In genomic region chr10:7817984-7818294, GRCh38 we compare ENCODE assay signal across 8 cellular contexts. TPM values are rescaled to one million over a fixed set of nuclear protein-coding genes. Genes with fewer than 3 reads are reported as not detected.
DNase-seq lines count a peak whose midpoint lies in the region; ATAC-seq and TF ChIP-seq lines count a peak whose summit lies in the region.

No MANE protein-coding gene starts in this region.

- no peak for TF ChIP-seq CTCF in body of pancreas (IDR thresholded peaks at IDR 0.05)

- DNase-seq in body of pancreas: no peak
- no peak for DNase-seq in mesenteric fat pad (ENCODE audit: low spot score)
- no peak for DNase-seq in stimulated activated CD4-positive, alpha-beta T cell treated with anti-CD3 and anti-CD28 coated beads, Interleukin-2, amount 100 ng/mL, for 48 hours
- no peak for DNase-seq in activated CD8-positive, alpha-beta memory T cell treated with anti-CD3 and anti-CD28 coated beads, Interleukin-2, amount 50 U/mL, for 48 hours

- H3K36me3 ChIP-seq in body of pancreas (replicated peaks in 1 of 2; ENCODE audit: insufficient read depth in 1 of 2, low read depth in 2 of 2): no peaks in the 10 kb centered on the region
- peaks cover 13% of the 10 kb centered on the region for H3K36me3 ChIP-seq in mesodermal cell (ENCODE audit: control insufficient read depth, insufficient read depth, low read length)

- H3K9me3 ChIP-seq in body of pancreas (no peaks in the 10 kb centered on the region), mesodermal cell (ENCODE audit: control insufficient read depth, low read length) (no peaks in the 10 kb centered on the region)

- intact Hi-C loops in body of pancreas (cut with DNase I): no loop called here

- peaks cover 26% of the 10 kb centered on the region for H3K4me1 ChIP-seq in body of pancreas
- no peaks in the 10 kb centered on the region for H3K4me1 ChIP-seq in mesodermal cell (ENCODE audit: control insufficient read depth, insufficient read depth, low read length, poor library complexity, severe bottlenecking)

- ATAC-seq in GM18517 (IDR thresholded peaks at IDR 0.05; ENCODE audit: unreplicated experiment): peak; percentile 28
- ATAC-seq in HG03175 (IDR thresholded peaks at IDR 0.05; ENCODE audit: unreplicated experiment): peak; percentile 19
- ATAC-seq in body of pancreas: peak; percentile 47
- ATAC-seq in HG03039 (IDR thresholded peaks at IDR 0.05; ENCODE audit: unreplicated experiment): no peak

- H3K27ac ChIP-seq in body of pancreas (peak overlapping the region; percentile 39 to 80 (median 60)), mesodermal cell (ENCODE audit: low read depth, low read length, severe bottlenecking) (no peak overlapping the region)

- H3K4me3 ChIP-seq in body of pancreas: peak overlapping the region; percentile 95 to 97
- peak overlapping the region; percentile 91 for H3K4me3 ChIP-seq in mesodermal cell (ENCODE audit: extremely low read depth, insufficient read depth, low read length, poor library complexity, severe bottlenecking)

- no peaks in the 10 kb centered on the region for H3K27me3 ChIP-seq in body of pancreas

- 0 to 1% methylated on average over 9 to 10 of the region's 10 CpGs for WGBS in body of pancreas, 2 donors
- 0 to 1% methylated on average over 9 to 10 of the region's 10 CpGs for WGBS in mesodermal cell (ENCODE audit: insufficient coverage in 2 of 2), 2 experiments

- TF ChIP-seq POLR2A in body of pancreas (IDR thresholded peaks at IDR 0.05): no peak

RNA-seq across cellular contexts. Expression of gene TAF3, which starts 0.4 kb away (rescaled TPM):
- 10 to 100 TPM in 1 of 2 donors, 1 to 10 TPM in 1; 6.0 to 12.9 TPM for total RNA-seq in body of pancreas
- 12.0 TPM for polyA plus RNA-seq in mesodermal cell (2013, experiment 1 of 2)
- polyA plus RNA-seq in mesodermal cell (2013, experiment 2 of 2): 10.9 TPM
- total RNA-seq in mesenteric fat pad: 8.3 TPM

RNA-seq across cellular contexts. Expression of gene ATP5F1C, which starts 30.0 kb away (rescaled TPM):
- total RNA-seq in body of pancreas: 100 to 1,000 TPM; 127 to 148 TPM
- 296 TPM for polyA plus RNA-seq in mesodermal cell (2013, experiment 1 of 2)
- polyA plus RNA-seq in mesodermal cell (2013, experiment 2 of 2): 330 TPM
- total RNA-seq in mesenteric fat pad: 206 TPM

RNA-seq across cellular contexts. Expression of gene KIN, which starts 30.1 kb away (rescaled TPM):
- 1 to 10 TPM; 4.9 to 6.2 TPM for total RNA-seq in body of pancreas
- polyA plus RNA-seq in mesodermal cell (2013, experiment 1 of 2): 21.3 TPM
- polyA plus RNA-seq in mesodermal cell (2013, experiment 2 of 2): 18.5 TPM
- total RNA-seq in mesenteric fat pad: 10.6 TPM
